Comparison of ENCODE assay signal across 29 cellular contexts in the genomic region with DNA sequence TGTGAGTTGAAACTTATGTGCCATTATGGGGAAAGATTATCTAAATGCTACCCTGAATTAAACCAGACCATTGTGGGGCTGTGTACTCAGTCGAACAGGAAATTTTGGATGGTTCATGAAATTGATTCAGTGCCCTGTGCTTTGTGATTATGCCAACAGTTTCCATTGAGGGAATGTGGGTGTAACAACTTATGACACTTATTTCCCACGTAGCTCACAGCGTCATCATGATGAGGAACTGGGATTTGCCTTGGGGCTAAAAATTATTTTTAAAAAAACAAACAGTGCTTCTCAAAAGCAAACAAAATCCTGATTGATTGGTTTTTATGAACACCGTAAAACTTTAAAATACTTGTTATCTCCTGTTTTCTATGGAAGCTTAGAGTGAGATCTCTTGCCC. TPM values are rescaled to one million over a fixed set of nuclear protein-coding genes. Genes with fewer than 3 reads are reported as not detected.
"Had no signal": no experiment of that assay in that cellular context is flagged by ENCODE, and none has a peak within 500 bp of the region (broad histone marks: within the 10 kb centered on the region; RNA-seq: fewer than 3 reads in every experiment).

No MANE protein-coding gene starts in this region.

- H3K27ac ChIP-seq: colonic mucosa, gastroesophageal sphincter, heart left ventricle, neural progenitor cell, prostate gland, right atrium auricular region, suprapubic skin, transverse colon, vagina had no signal

- DNase-seq: colonic mucosa; effector memory CD4-positive, alpha-beta T cell; foreskin fibroblast; heart left ventricle; kidney; mesendoderm; midbrain; naive thymus-derived CD4-positive, alpha-beta T cell; stimulated activated CD4-positive, alpha-beta T cell treated with anti-CD3 and anti-CD28 coated beads, Interleukin-12 subunit alpha, Interleukin-12 subunit beta, amount 100 ng/mL, for 4 hours; stimulated activated CD4-positive, alpha-beta T cell treated with anti-CD3 and anti-CD28 coated beads, Interleukin-1b, Interleukin-23, amount 100 ng/mL, for 48 hours; stimulated activated CD4-positive, alpha-beta T cell treated with anti-CD3 and anti-CD28 coated beads, Interleukin-4, amount 100 ng/mL, for 1 hour; stimulated activated CD8-positive, alpha-beta memory T cell treated with anti-CD3 and anti-CD28 coated beads, Interleukin-4, amount 100 ng/mL, for 48 hours; stimulated activated naive CD4-positive, alpha-beta T cell; stimulated activated naive CD8-positive, alpha-beta T cell treated with anti-CD3 and anti-CD28 coated beads, Interleukin-15, amount 100 ng/mL, for 72 hours; transverse colon had no signal

- H3K4me1 ChIP-seq: neural progenitor cell, prostate gland had no signal

- H3K4me2 ChIP-seq: hepatocyte, neural progenitor cell, smooth muscle cell had no signal

- H3K27me3 ChIP-seq: colonic mucosa, gastroesophageal sphincter, hepatocyte, neural progenitor cell, right atrium auricular region, suprapubic skin, transverse colon, vagina had no signal

- H3K36me3 ChIP-seq: colonic mucosa, gastroesophageal sphincter, heart left ventricle, neural progenitor cell, prostate gland, right atrium auricular region, suprapubic skin, transverse colon, vagina had no signal

- ATAC-seq: esophagus mucosa; gastroesophageal sphincter; heart left ventricle; left lobe of liver; naive thymus-derived CD4-positive, alpha-beta T cell; sciatic nerve; stimulated activated naive CD8-positive, alpha-beta T cell treated with anti-CD3 and anti-CD28 coated beads, Interleukin-15, amount 100 ng/mL, for 72 hours had no signal

- H2AFZ ChIP-seq: hepatocyte, neural progenitor cell had no signal

- H3K9me3 ChIP-seq: colonic mucosa, gastroesophageal sphincter, heart left ventricle, prostate gland, right atrium auricular region, suprapubic skin, transverse colon, vagina had no signal

- FAIRE-seq: endothelial cell of umbilical vein, kidney had no signal

- H3K9ac ChIP-seq: neural progenitor cell had no signal

- H3K4me3 ChIP-seq: colonic mucosa, gastroesophageal sphincter, heart left ventricle, hepatocyte, lung, neural progenitor cell, prostate gland, right atrium auricular region, smooth muscle cell, suprapubic skin, transverse colon, vagina had no signal

RNA-seq across cellular contexts. Expression of gene CLTRN, which starts 8.3 kb away (rescaled TPM):
- total RNA-seq: endothelial cell of umbilical vein, osteocyte, vagina had no signal
